21 cellular contexts compared by ENCODE assay signal in genomic region chr1:54223441-54224202, GRCh38. TPM values are rescaled to one million over a fixed set of nuclear protein-coding genes. Genes with fewer than 3 reads are reported as not detected.
DNase-seq lines count a peak whose midpoint lies in the region; ATAC-seq, FAIRE-seq and TF ChIP-seq lines count a peak whose summit lies in the region.
"Had no signal": no experiment of that assay in that cellular context is flagged by ENCODE, and none has a peak within 500 bp of the region (broad histone marks: within the 10 kb centered on the region; RNA-seq: fewer than 3 reads in every experiment).

No MANE protein-coding gene starts in this region.

- DNase-seq in HepG2 (ENCODE audit: low spot score) = no peak
- DNase-seq in right lobe of liver = no peak
- DNase-seq in K562 (ENCODE audit: extremely low read depth in 1 of 4, low spot score in 3 of 4) = no peak
- no peak for DNase-seq in naive thymus-derived CD8-positive, alpha-beta T cell
- DNase-seq in type B pancreatic cell (ENCODE audit: extremely low spot score, unreplicated experiment) = no peak
- DNase-seq in A673 (ENCODE audit: low spot score) = no peak
- DNase-seq in DMS53 treated with DMSO at 0.1 percent for 48 hours (lab: John Stamatoyannopoulos, UW; ENCODE audit: unreplicated experiment) = no peak
- DNase-seq: activated T-cell treated with anti-CD3 and anti-CD28 coated beads, Interleukin-2, amount 50 U/mL, for 4 hours; body of pancreas; DMS153; GF-D8; Kasumi-1; left cardiac atrium; NCI-H1694 treated with DMSO at 0.1 percent for 48 hours; NCI-H69; RPMI8226; SK-N-SH had no signal

- H4K20me1 ChIP-seq in HepG2 (ENCODE audit: insufficient read depth, low read length) (no peaks in the 10 kb centered on the region), K562 (replicated peaks; ENCODE audit: control insufficient read depth, insufficient read depth, low read length) (peaks cover 12% of the 10 kb centered on the region; the same call in 1 of the 2 replicates)

- H3K27ac ChIP-seq in HepG2 (ENCODE audit: extremely low read length, insufficient read depth, low read length) (no peak overlapping the region), right lobe of liver (no peak overlapping the region), K562 (ENCODE audit: extremely low read depth, low read depth, low read length) (no peak overlapping the region), A673 (ENCODE audit: low read depth, low read length, poor library complexity, severe bottlenecking) (no peak overlapping the region)
- H3K27ac ChIP-seq: body of pancreas had no signal

- no peaks in the 10 kb centered on the region for H3K27me3 Mint-ChIP-seq in naive thymus-derived CD8-positive, alpha-beta T cell
- H3K27me3 Mint-ChIP-seq in type B pancreatic cell = no peaks in the 10 kb centered on the region
- H3K27me3 Mint-ChIP-seq: memory B cell had no signal

- no peaks in the 10 kb centered on the region for H3K27me3 ChIP-seq in HepG2 (ENCODE audit: control insufficient read depth in 1 of 2, insufficient read depth in 2 of 2, low read length in 2 of 2)
- H3K27me3 ChIP-seq in right lobe of liver = no peaks in the 10 kb centered on the region
- no peaks in the 10 kb centered on the region for H3K27me3 ChIP-seq in K562 (ENCODE audit: control insufficient read depth in 2 of 2, insufficient read depth in 2 of 2, low read length in 2 of 2)
- no peaks in the 10 kb centered on the region for H3K27me3 ChIP-seq in A673 (replicated peaks; ENCODE audit: insufficient read depth, low read depth, low read length, poor library complexity)
- H3K27me3 ChIP-seq: body of pancreas had no signal

- peaks cover 6 to 39% (median 15%) of the 10 kb centered on the region in 4 donors for H3K4me1 Mint-ChIP-seq in naive thymus-derived CD8-positive, alpha-beta T cell
- H3K4me1 Mint-ChIP-seq in type B pancreatic cell (ENCODE audit: unreplicated experiment) = peaks cover 31% of the 10 kb centered on the region
- H3K4me1 Mint-ChIP-seq: memory B cell had no signal

- BruUV-seq in HepG2 (replicated peaks; lab: Mats Ljungman, UMichigan) = no TSS peak
- BruUV-seq in K562 (replicated peaks; lab: Mats Ljungman, UMichigan) = no TSS peak
- no TSS peak for BruUV-seq in A673 (replicated peaks; lab: Mats Ljungman, UMichigan)

- CTCF ChIA-PET in HepG2 (lab: Yijun Ruan, JAX; ENCODE audit: low intra/inter-chr PET ratio, low total read pairs) = no interaction called here
- CTCF ChIA-PET in K562 (lab: Yijun Ruan, JAX; ENCODE audit: low intra/inter-chr PET ratio) = no interaction called here
- CTCF ChIA-PET in A673 (lab: Charles Lee) = no interaction called here

- H3K9ac ChIP-seq in HepG2 (ENCODE audit: insufficient read depth, low read depth, low read length) (no peak overlapping the region), K562 (ENCODE audit: insufficient read depth in 1 of 2, low read depth in 2 of 2, low read length in 2 of 2) (peak overlapping the region in 1 of 2 experiments; percentile 6; a peak in 1 of 4 replicates)
- H3K9ac ChIP-seq: SK-N-SH had no signal

- peaks cover 8 to 28% of the 10 kb centered on the region in 2 experiments; a peak in 3 of 5 replicates for H3K36me3 ChIP-seq in HepG2 (replicated peaks in 1 of 2; ENCODE audit: control insufficient read depth in 1 of 2, insufficient read depth in 2 of 2, low read length in 2 of 2)
- peaks cover 0 to 2% (median under 1%) of the 10 kb centered on the region in 4 donors for H3K36me3 ChIP-seq in right lobe of liver
- H3K36me3 ChIP-seq in K562 (ENCODE audit: control insufficient read depth, insufficient read depth, low read length) = peaks cover 60% of the 10 kb centered on the region; the same call in 2 of the 3 replicates
- peaks cover under 1% of the 10 kb centered on the region for H3K36me3 ChIP-seq in A673 (ENCODE audit: insufficient read depth, low read length, poor library complexity, severe bottlenecking)

- peaks cover 27% of the 10 kb centered on the region for H3K4me1 ChIP-seq in HepG2 (ENCODE audit: insufficient read depth, low read length)
- H3K4me1 ChIP-seq in right lobe of liver = peaks cover 0 to 8% (median 2%) of the 10 kb centered on the region in 4 donors
- H3K4me1 ChIP-seq in K562 (replicated peaks in 1 of 2; ENCODE audit: control insufficient read depth in 2 of 2, insufficient read depth in 2 of 2, low read length in 2 of 2) = peaks cover 0 to 39% of the 10 kb centered on the region in 2 experiments; a peak in 2 of 5 replicates
- no peaks in the 10 kb centered on the region for H3K4me1 ChIP-seq in A673 (ENCODE audit: insufficient read depth, low read length, poor library complexity, severe bottlenecking)

- intact Hi-C loops in HepG2 (cut with micrococcal nuclease; ENCODE audit: unreplicated experiment) (no loop called here), right lobe of liver (cut with DNase I) (no loop called here), K562 (cut with micrococcal nuclease) (no loop called here), A673 (cut with micrococcal nuclease; ENCODE audit: unreplicated experiment) (no loop called here)

- H3K4me3 Mint-ChIP-seq in naive thymus-derived CD8-positive, alpha-beta T cell = no peak overlapping the region
- H3K4me3 Mint-ChIP-seq in type B pancreatic cell = peak overlapping the region; percentile 29
- H3K4me3 Mint-ChIP-seq: activated T-cell treated with anti-CD3 and anti-CD28 coated beads, Interleukin-2, amount 50 U/mL, for 4 hours; memory B cell had no signal

- no peaks in the 10 kb centered on the region for H3K79me2 ChIP-seq in HepG2 (ENCODE audit: insufficient read depth, low read length)
- no peaks in the 10 kb centered on the region for H3K79me2 ChIP-seq in K562 (ENCODE audit: control insufficient read depth, insufficient read depth, low read length)

- POLR2A ChIA-PET in HepG2 (lab: Yijun Ruan, JAX) = interaction anchor here (2.0 kb wide), 1 partner anchor 24 kb away, joined by 8 read pairs; the partner anchor contains the start of genes CYB5RL and MRPL37
- POLR2A ChIA-PET in K562 (lab: Yijun Ruan, JAX) = interaction anchor here (0.6 to 15.5 kb wide), 4 partner anchors 10 to 316 kb away, joined by 3 to 148 read pairs (median 7); partner anchors contain the start of genes CYB5RL and MRPL37
- POLR2A ChIA-PET in naive thymus-derived CD8-positive, alpha-beta T cell (lab: Charles Lee) = interaction anchor here (0.5 to 1.2 kb wide), 2 partner anchors 24 to 181 kb away, joined by 3 to 4 read pairs; no protein-coding TSS in a partner anchor
- POLR2A ChIA-PET in A673 (lab: Charles Lee; ENCODE audit: low non-redundant PET) = interaction anchor here (0.6 kb wide), 1 partner anchor 24 kb away, joined by 3 read pairs; the partner anchor contains the start of genes CYB5RL and MRPL37

- no peak for TF ChIP-seq POLR2A in HepG2 (IDR thresholded peaks at IDR 0.05; ENCODE audit: insufficient read depth in 1 of 2, low read depth in 2 of 2, low read length in 2 of 2)
- TF ChIP-seq POLR2A in right lobe of liver (IDR thresholded peaks at IDR 0.05) = no peak
- no peak; the same call in 1 of the 2 replicates for TF ChIP-seq POLR2A in K562 (conservative IDR thresholded peaks at IDR 0.05)

- peaks cover 5% of the 10 kb centered on the region for H3K9me1 ChIP-seq in K562 (ENCODE audit: control insufficient read depth, insufficient read depth, low read length)

- TF ChIP-seq RAD21 in HepG2 (CRISPR knock-in tag; IDR thresholded peaks at IDR 0.05) (no peak), K562 (CRISPR knock-in tag; conservative IDR thresholded peaks at IDR 0.05 in 1 of 2, IDR thresholded peaks at IDR 0.05 in 1 of 2) (no peak)

- H3K9me3 ChIP-seq in HepG2 (ENCODE audit: low read length) = no peaks in the 10 kb centered on the region
- H3K9me3 ChIP-seq in right lobe of liver = no peaks in the 10 kb centered on the region
- no peaks in the 10 kb centered on the region for H3K9me3 ChIP-seq in K562 (replicated peaks; ENCODE audit: control insufficient read depth, insufficient read depth, low read depth, low read length)
- no peaks in the 10 kb centered on the region for H3K9me3 ChIP-seq in A673 (ENCODE audit: low read depth, low read length, poor library complexity, severe bottlenecking)
- H3K9me3 ChIP-seq: body of pancreas, SK-N-SH had no signal

- FAIRE-seq in HepG2 (lab: Jason Lieb, UNC) (no peak), K562 (lab: Jason Lieb, UNC) (no peak)
- FAIRE-seq: colon had no signal

- H3K4me3 ChIP-seq in HepG2 (replicated peaks in 1 of 3; ENCODE audit: insufficient read depth in 1 of 3, low read depth in 2 of 3, low read length in 3 of 3) (no peak overlapping the region), right lobe of liver (no peak overlapping the region), K562 (no peak overlapping the region), A673 (ENCODE audit: low read depth, low read length, poor library complexity, severe bottlenecking) (no peak overlapping the region)
- H3K4me3 ChIP-seq: body of pancreas had no signal

- no peak for TF ChIP-seq EP300 in HepG2 (IDR thresholded peaks at IDR 0.05; ENCODE audit: low read depth in 2 of 2, low read length in 2 of 2)
- no peak for TF ChIP-seq EP300 in HepG2 (CRISPR knock-in tag; IDR thresholded peaks at IDR 0.05; ENCODE audit: borderline replicate concordance)
- no peak for TF ChIP-seq EP300 in K562 (IDR thresholded peaks at IDR 0.05; ENCODE audit: low read length)

- 96% methylated on average over 11 of the region's 16 CpGs for WGBS in HepG2 (ENCODE audit: low lambda C conversion rate)
- 83% methylated on average over 1 of the region's 16 CpGs for WGBS in right lobe of liver (ENCODE audit: insufficient coverage, low coverage, low lambda C conversion rate, missing lambda C conversion rate)
- WGBS in K562 (ENCODE audit: insufficient coverage, low coverage, missing lambda C conversion rate) = 92% methylated on average over 16 of the region's 16 CpGs

- H2AFZ ChIP-seq in HepG2 (ENCODE audit: low read length) (no peak overlapping the region), K562 (ENCODE audit: low read depth, low read length) (no peak overlapping the region)

- no peaks in the 10 kb centered on the region for H3K9me3 Mint-ChIP-seq in naive thymus-derived CD8-positive, alpha-beta T cell
- H3K9me3 Mint-ChIP-seq in type B pancreatic cell = no peaks in the 10 kb centered on the region
- H3K9me3 Mint-ChIP-seq: activated T-cell treated with anti-CD3 and anti-CD28 coated beads, Interleukin-2, amount 50 U/mL, for 4 hours; memory B cell had no signal

- H3K27ac Mint-ChIP-seq in naive thymus-derived CD8-positive, alpha-beta T cell = peak overlapping the region in 6 of 10 donors; percentile 20 to 85 (median 72)
- peak overlapping the region; percentile 66 for H3K27ac Mint-ChIP-seq in type B pancreatic cell
- H3K27ac Mint-ChIP-seq: memory B cell had no signal

- TF ChIP-seq CTCF in HepG2 (CRISPR knock-in tag; IDR thresholded peaks at IDR 0.05) (no peak), right lobe of liver (IDR thresholded peaks at IDR 0.05) (no peak), K562 (IDR thresholded peaks at IDR 0.05 in 2 of 3, conservative IDR thresholded peaks at IDR 0.05 in 1 of 3; ENCODE audit: insufficient read depth in 2 of 3, low read depth in 1 of 3, low read length in 3 of 3) (no peak), type B pancreatic cell (conservative IDR thresholded peaks at IDR 0.05) (no peak), A673 (conservative IDR thresholded peaks at IDR 0.05; ENCODE audit: low read depth, low read length) (no peak)

- H3K4me2 ChIP-seq in HepG2 (ENCODE audit: low read depth, low read length) (no peak overlapping the region), K562 (ENCODE audit: insufficient read depth, low read length) (no peak overlapping the region)
- H3K4me2 ChIP-seq: SK-N-SH had no signal

- peaks cover 2 to 53% (median 3%) of the 10 kb centered on the region in 3 donors for H3K36me3 Mint-ChIP-seq in naive thymus-derived CD8-positive, alpha-beta T cell
- peaks cover 17% of the 10 kb centered on the region for H3K36me3 Mint-ChIP-seq in type B pancreatic cell

- ATAC-seq in HepG2 (no peak), right lobe of liver (no peak), K562 (no peak; the same call in 2 of the 3 replicates), HG03565 (IDR thresholded peaks at IDR 0.05; ENCODE audit: unreplicated experiment) (no peak)
- ATAC-seq in naive thymus-derived CD8-positive, alpha-beta T cell = no peak
- ATAC-seq: activated CD4-positive, CD25-positive, alpha-beta regulatory T cell treated with anti-CD3 and anti-CD28 coated beads, Interleukin-2, amount 50 U/mL, for 24 hours; activated T-cell treated with anti-CD3 and anti-CD28 coated beads, Interleukin-2, amount 50 U/mL, for 4 hours; body of pancreas; left cardiac atrium had no signal

- in situ Hi-C loops in HepG2 (cut with HindIII; ENCODE audit: extremely low pct_ligation_motif_present, low pct_unique_long_range_greater_than_20kb) = no loop called here
- in situ Hi-C loops in K562 (cut with MboI) = no loop called here

RNA-seq across cellular contexts. Expression of gene MRPL37, which starts 23.7 kb away (rescaled TPM):
- total RNA-seq in HepG2 (2016; rRNA removed; fragmentation: Illumina TruSeq; extraction: Trizol) (127 and 143 TPM in 2 replicates), right lobe of liver (100 to 1,000 TPM in 1 of 6 experiments, 10 to 100 TPM in 5; 56.2 to 108 (median 73.4) TPM), K562 (2014; rRNA removed) (193 and 248 TPM in 2 replicates), K562 (2014; rRNA removed; fragmentation: Illumina TruSeq; extraction: Trizol) (152 TPM in 2 replicates), K562 (2015; rRNA removed; fragmentation: Illumina TruSeq; extraction: Trizol) (175 and 180 TPM in 2 replicates), K562 (2021) (226 and 236 TPM in 2 replicates), type B pancreatic cell (ENCODE audit: low replicate concordance) (77.9 and 78.4 TPM in 2 replicates), A673 (2021) (84.6 and 90.3 TPM in 2 replicates)
- total RNA-seq in HepG2 (2016; cell fraction: cytosol; rRNA removed; fragmentation: Illumina TruSeq; extraction: Trizol; ENCODE audit: low read depth) = 107 and 109 TPM in 2 replicates
- 123 and 145 TPM in 2 replicates for total RNA-seq in HepG2 (2016; cell fraction: insoluble cytoplasmic fraction; rRNA removed; fragmentation: Illumina TruSeq; extraction: Trizol)
- 128 and 139 TPM in 2 replicates for total RNA-seq in HepG2 (2016; cell fraction: membrane; rRNA removed; fragmentation: Illumina TruSeq; extraction: Trizol)
- total RNA-seq in HepG2 (2016; cell fraction: nucleus; rRNA removed; fragmentation: Illumina TruSeq; extraction: Trizol) = 50.3 and 58.7 TPM in 2 replicates
- polyA plus RNA-seq in HepG2 (2011; rRNA removed) (26.5 and 31.7 TPM in 2 replicates), K562 (2011; rRNA removed) (66.9 and 72.9 TPM in 2 replicates), K562 (2014; fragmentation: Illumina TruSeq; extraction: Trizol) (244 and 303 TPM in 2 replicates), K562 (2014; fragmentation: Nextera tagmentation; extraction: Ambion mirVana) (10 to 100 TPM; 52.2 to 79.7 TPM), K562 (2014; rRNA removed) (202 and 235 TPM in 2 replicates)
- polyA plus RNA-seq in HepG2 (2011; cell fraction: cytosol; rRNA removed) = 31.8 and 37.2 TPM in 2 replicates
- polyA plus RNA-seq in HepG2 (2011; cell fraction: nucleus; rRNA removed) = 15.6 and 18.1 TPM in 2 replicates
- 81.3 and 106 TPM in 2 replicates for polyA plus RNA-seq in HepG2 (2012)
- polyA plus RNA-seq in HepG2 (2016; cell fraction: cytosol; fragmentation: Illumina TruSeq; extraction: Trizol; ENCODE audit: low read depth) = 175 and 183 TPM in 2 replicates
- 248 and 256 TPM in 2 replicates for polyA plus RNA-seq in HepG2 (2016; cell fraction: insoluble cytoplasmic fraction; fragmentation: Illumina TruSeq; extraction: Trizol; ENCODE audit: low read depth)
- polyA plus RNA-seq in HepG2 (2016; cell fraction: membrane; fragmentation: Illumina TruSeq; extraction: Trizol; ENCODE audit: low read depth) = 177 and 183 TPM in 2 replicates
- 106 TPM in 2 replicates for polyA plus RNA-seq in HepG2 (2016; cell fraction: nucleus; fragmentation: Illumina TruSeq; extraction: Trizol; ENCODE audit: insufficient read depth, low read depth)
- 34.6 and 75.1 TPM in 2 replicates for polyA minus RNA-seq in HepG2 (2011; rRNA and poly(A)+ RNA removed; ENCODE audit: low replicate concordance)
- polyA minus RNA-seq in HepG2 (2011; cell fraction: cytosol; rRNA and poly(A)+ RNA removed) = 16.6 and 17.3 TPM in 2 replicates
- 12.8 and 13.4 TPM in 2 replicates for polyA minus RNA-seq in HepG2 (2011; cell fraction: nucleus; rRNA and poly(A)+ RNA removed)
- 14.4 and 25.2 TPM in 2 replicates for total RNA-seq in K562 (2011; cell fraction: chromatin; rRNA removed; ENCODE audit: low replicate concordance)
- total RNA-seq in K562 (2011; cell fraction: nucleolus; rRNA removed) = 24.8 and 26.6 TPM in 2 replicates
- 26.0 and 33.7 TPM in 2 replicates for total RNA-seq in K562 (2011; cell fraction: nucleoplasm; rRNA removed)
- polyA plus RNA-seq in K562 (2011; cell fraction: cytosol; rRNA removed) = 93.0 and 93.1 TPM in 2 replicates
- 36.4 and 42.0 TPM in 2 replicates for polyA plus RNA-seq in K562 (2011; cell fraction: nucleus; rRNA removed)
- polyA plus RNA-seq in K562 (2012) = 179 and 203 TPM in 2 replicates
- 31.8 and 36.8 TPM in 2 replicates for polyA minus RNA-seq in K562 (2011; rRNA and poly(A)+ RNA removed)
- polyA minus RNA-seq in K562 (2011; cell fraction: cytosol; rRNA and poly(A)+ RNA removed) = 32.4 and 42.5 TPM in 2 replicates
- polyA minus RNA-seq in K562 (2011; cell fraction: nucleus; rRNA and poly(A)+ RNA removed) = 12.3 and 19.7 TPM in 2 replicates
- total RNA-seq in naive thymus-derived CD8-positive, alpha-beta T cell = 10 to 100 TPM; 34.1 to 34.8 TPM
- polyA plus RNA-seq in naive thymus-derived CD8-positive, alpha-beta T cell = 10 to 100 TPM; 51.9 to 57.5 (median 53.9) TPM

RNA-seq across cellular contexts. Expression of gene CYB5RL, which starts 23.8 kb away (rescaled TPM):
- 4.1 and 5.0 TPM in 2 replicates for total RNA-seq in HepG2 (2016; rRNA removed; fragmentation: Illumina TruSeq; extraction: Trizol)
- total RNA-seq in HepG2 (2016; cell fraction: cytosol; rRNA removed; fragmentation: Illumina TruSeq; extraction: Trizol; ENCODE audit: low read depth) = 4.4 and 6.3 TPM in 2 replicates
- total RNA-seq in HepG2 (2016; cell fraction: insoluble cytoplasmic fraction; rRNA removed; fragmentation: Illumina TruSeq; extraction: Trizol) = 4.6 and 4.8 TPM in 2 replicates
- 4.8 and 6.3 TPM in 2 replicates for total RNA-seq in HepG2 (2016; cell fraction: membrane; rRNA removed; fragmentation: Illumina TruSeq; extraction: Trizol)
- 2.2 and 3.2 TPM in 2 replicates for total RNA-seq in HepG2 (2016; cell fraction: nucleus; rRNA removed; fragmentation: Illumina TruSeq; extraction: Trizol)
- polyA plus RNA-seq in HepG2 (2011; rRNA removed) = 3.7 and 3.9 TPM in 2 replicates
- polyA plus RNA-seq in HepG2 (2011; cell fraction: cytosol; rRNA removed) = 3.2 TPM in 2 replicates
- polyA plus RNA-seq in HepG2 (2011; cell fraction: nucleus; rRNA removed) = 6.4 and 7.3 TPM in 2 replicates
- 2.2 and 2.6 TPM in 2 replicates for polyA plus RNA-seq in HepG2 (2012)
- polyA plus RNA-seq in HepG2 (2016; cell fraction: cytosol; fragmentation: Illumina TruSeq; extraction: Trizol; ENCODE audit: low read depth) = 5.6 and 6.5 TPM in 2 replicates
- polyA plus RNA-seq in HepG2 (2016; cell fraction: insoluble cytoplasmic fraction; fragmentation: Illumina TruSeq; extraction: Trizol; ENCODE audit: low read depth) = 2.7 and 2.9 TPM in 2 replicates
- 3.5 and 4.4 TPM in 2 replicates for polyA plus RNA-seq in HepG2 (2016; cell fraction: membrane; fragmentation: Illumina TruSeq; extraction: Trizol; ENCODE audit: low read depth)
- polyA plus RNA-seq in HepG2 (2016; cell fraction: nucleus; fragmentation: Illumina TruSeq; extraction: Trizol; ENCODE audit: insufficient read depth, low read depth) = 4.5 and 5.3 TPM in 2 replicates
- 5.6 and 19.2 TPM in 2 replicates for polyA minus RNA-seq in HepG2 (2011; rRNA and poly(A)+ RNA removed; ENCODE audit: low replicate concordance)
- polyA minus RNA-seq in HepG2 (2011; cell fraction: cytosol; rRNA and poly(A)+ RNA removed) = 0.79 and 1.4 TPM in 2 replicates
- polyA minus RNA-seq in HepG2 (2011; cell fraction: nucleus; rRNA and poly(A)+ RNA removed) = 3.5 and 6.2 TPM in 2 replicates
- 1 to 10 TPM; 2.5 to 4.6 (median 3.0) TPM for total RNA-seq in right lobe of liver
- total RNA-seq in K562 (2011; cell fraction: chromatin; rRNA removed; ENCODE audit: low replicate concordance) = 21.5 and 31.8 TPM in 2 replicates
- 25.8 and 27.7 TPM in 2 replicates for total RNA-seq in K562 (2011; cell fraction: nucleolus; rRNA removed)
- 22.4 and 29.6 TPM in 2 replicates for total RNA-seq in K562 (2011; cell fraction: nucleoplasm; rRNA removed)
- total RNA-seq in K562 (2014; rRNA removed) = 7.9 and 9.6 TPM in 2 replicates
- total RNA-seq in K562 (2014; rRNA removed; fragmentation: Illumina TruSeq; extraction: Trizol) = 8.3 and 11.2 TPM in 2 replicates
- total RNA-seq in K562 (2015; rRNA removed; fragmentation: Illumina TruSeq; extraction: Trizol) = 10.5 and 12.7 TPM in 2 replicates
- 15.2 and 16.9 TPM in 2 replicates for total RNA-seq in K562 (2021)
- 11.3 and 12.3 TPM in 2 replicates for polyA plus RNA-seq in K562 (2011; rRNA removed)
- 15.1 and 18.6 TPM in 2 replicates for polyA plus RNA-seq in K562 (2011; cell fraction: cytosol; rRNA removed)
- polyA plus RNA-seq in K562 (2011; cell fraction: nucleus; rRNA removed) = 11.4 and 21.0 TPM in 2 replicates
- 9.8 and 11.3 TPM in 2 replicates for polyA plus RNA-seq in K562 (2012)
- polyA plus RNA-seq in K562 (2014; fragmentation: Illumina TruSeq; extraction: Trizol) = 14.7 and 18.0 TPM in 2 replicates
- 1 to 10 TPM; 8.8 to 8.9 TPM for polyA plus RNA-seq in K562 (2014; fragmentation: Nextera tagmentation; extraction: Ambion mirVana)
- 9.4 and 13.3 TPM in 2 replicates for polyA plus RNA-seq in K562 (2014; rRNA removed)
- 8.3 and 14.1 TPM in 2 replicates for polyA minus RNA-seq in K562 (2011; rRNA and poly(A)+ RNA removed)
- polyA minus RNA-seq in K562 (2011; cell fraction: cytosol; rRNA and poly(A)+ RNA removed) = 6.2 and 7.9 TPM in 2 replicates
- 8.2 and 11.0 TPM in 2 replicates for polyA minus RNA-seq in K562 (2011; cell fraction: nucleus; rRNA and poly(A)+ RNA removed)
- 10 to 100 TPM in 1 of 2 experiments, 1 to 10 TPM in 1; 8.3 to 10.5 TPM for total RNA-seq in naive thymus-derived CD8-positive, alpha-beta T cell
- polyA plus RNA-seq in naive thymus-derived CD8-positive, alpha-beta T cell = 1 to 10 TPM; 2.4 to 4.0 (median 2.5) TPM
- total RNA-seq in type B pancreatic cell (ENCODE audit: low replicate concordance) = 10.3 and 10.9 TPM in 2 replicates
- total RNA-seq in A673 (2021) = 7.0 and 8.4 TPM in 2 replicates

Comparison
In these comparisons a context has a peak if more than half of its experiments do, and no peak if none do; other contexts are left out.
1. Of the 241 proteins assayed by ChIP-seq in both HepG2 and K562: peak only in HepG2: none; only in K562: POLR2G; in both: none; in neither: 239; mixed calls (peak in some experiments, not most) for 1.